8 cellular contexts compared by ENCODE assay signal in genomic region chr17:28598389-28598788, GRCh38. TPM values are rescaled to one million over a fixed set of nuclear protein-coding genes. Genes with fewer than 3 reads are reported as not detected.
DNase-seq lines count a peak whose midpoint lies in the region; ATAC-seq and TF ChIP-seq lines count a peak whose summit lies in the region.

No MANE protein-coding gene starts in this region.

- peaks cover 17 to 28% of the 10 kb centered on the region in 2 donors for H3K4me1 Mint-ChIP-seq in immature natural killer cell

- H3K9me3 Mint-ChIP-seq in immature natural killer cell, result no peaks in the 10 kb centered on the region

- intact Hi-C loops in left ventricle myocardium inferior (cut with micrococcal nuclease), result no loop called here
- intact Hi-C loops in left cardiac atrium (cut with DNase I), result no loop called here
- intact Hi-C loops in thyroid gland (cut with DNase I), result no loop called here

- H3K27ac ChIP-seq in left ventricle myocardium inferior (replicated peaks) (peak overlapping the region; percentile 88), WERI-Rb-1 (peak overlapping the region; percentile 92), thyroid gland (peak overlapping the region in 1 of 3 donors; percentile 83)

- H3K36me3 Mint-ChIP-seq in immature natural killer cell, result no peaks in the 10 kb centered on the region

- 3 to 4% methylated on average over 16 to 17 of the region's 17 CpGs for WGBS in thyroid gland, 2 donors

- H3K9me3 ChIP-seq in left ventricle myocardium inferior (replicated peaks) (no peaks in the 10 kb centered on the region), WERI-Rb-1 (ENCODE audit: severe bottlenecking) (no peaks in the 10 kb centered on the region), thyroid gland (no peaks in the 10 kb centered on the region)

- ATAC-seq in left cardiac atrium, result no peak
- ATAC-seq in HG02884 (IDR thresholded peaks at IDR 0.05; ENCODE audit: unreplicated experiment), result no peak
- ATAC-seq in HG03175 (IDR thresholded peaks at IDR 0.05; ENCODE audit: unreplicated experiment), result no peak

- TF ChIP-seq POLR2A in thyroid gland (IDR thresholded peaks at IDR 0.05), result no peak

- no peaks in the 10 kb centered on the region for H3K36me3 ChIP-seq in left ventricle myocardium inferior
- H3K36me3 ChIP-seq in WERI-Rb-1, result peaks cover 57% of the 10 kb centered on the region
- H3K36me3 ChIP-seq in thyroid gland, result no peaks in the 10 kb centered on the region

- DNase-seq in left ventricle myocardium inferior (no peak), left cardiac atrium (no peak), WERI-Rb-1 (no peak), immature natural killer cell (no peak), thyroid gland (no peak), NCI-H128 (lab: John Stamatoyannopoulos, UW; ENCODE audit: unreplicated experiment) (no peak)

- peak overlapping the region; percentile 77 for H3K4me3 ChIP-seq in left ventricle myocardium inferior
- H3K4me3 ChIP-seq in WERI-Rb-1 (ENCODE audit: low read depth, low read length), result peak overlapping the region; percentile 82
- peak overlapping the region in 2 of 3 donors; percentile 24 to 29 for H3K4me3 ChIP-seq in thyroid gland (replicated peaks in 1 of 3)

- no peak for TF ChIP-seq CTCF in left ventricle myocardium inferior (IDR thresholded peaks at IDR 0.05; ENCODE audit: borderline replicate concordance)
- TF ChIP-seq CTCF in WERI-Rb-1 (IDR thresholded peaks at IDR 0.05; ENCODE audit: low read depth, low read length), result no peak
- no peak for TF ChIP-seq CTCF in thyroid gland (IDR thresholded peaks at IDR 0.05)

- peak overlapping the region; percentile 89 to 99 (median 97) for H3K4me3 Mint-ChIP-seq in immature natural killer cell

- no peaks in the 10 kb centered on the region for H3K27me3 ChIP-seq in left ventricle myocardium inferior (ENCODE audit: low read depth)
- no peaks in the 10 kb centered on the region for H3K27me3 ChIP-seq in WERI-Rb-1 (ENCODE audit: insufficient read depth, low read depth, severe bottlenecking)
- H3K27me3 ChIP-seq in thyroid gland, result no peaks in the 10 kb centered on the region

- H3K4me1 ChIP-seq in left ventricle myocardium inferior (peaks cover 19% of the 10 kb centered on the region), thyroid gland (peaks cover 6 to 24% of the 10 kb centered on the region in 2 donors)

- H3K27ac Mint-ChIP-seq in immature natural killer cell, result peak overlapping the region; percentile 97 to 99 (median 99)

- peaks cover 2 to 13% (median 6%) of the 10 kb centered on the region in 3 donors for H3K27me3 Mint-ChIP-seq in immature natural killer cell (ENCODE audit: low read depth in 3 of 3)

RNA-seq across cellular contexts. Expression of gene SPAG5, which starts 0.4 kb away (rescaled TPM):
- total RNA-seq in left ventricle myocardium inferior (1.0 TPM), left cardiac atrium (1 to 10 TPM in 1 of 2 donors, under 1 TPM in 1; 0.97 to 2.7 TPM), thyroid gland (10 to 100 TPM in 2 of 4 donors, 1 to 10 TPM in 2; 4.4 to 27.0 (median 9.9) TPM)
- 1 to 10 TPM in 2 of 3 donors, under 1 TPM in 1; 0.73 to 4.1 (median 3.2) TPM for polyA plus RNA-seq in immature natural killer cell

RNA-seq across cellular contexts. Expression of gene RSKR, which starts 15.6 kb away (rescaled TPM):
- total RNA-seq in left ventricle myocardium inferior (6.7 TPM), left cardiac atrium (1 to 10 TPM; 4.4 to 5.8 TPM), thyroid gland (10 to 100 TPM in 1 of 4 donors, 1 to 10 TPM in 3; 4.2 to 13.1 (median 9.5) TPM)
- under 1 TPM in 1 of 3 donors, not detected in 2; 0.73 TPM for polyA plus RNA-seq in immature natural killer cell

RNA-seq across cellular contexts. Expression of gene ALDOC, which starts 21.7 kb away (rescaled TPM):
- total RNA-seq in left ventricle myocardium inferior (329 TPM), left cardiac atrium (100 to 1,000 TPM; 138 to 164 TPM), thyroid gland (10 to 100 TPM in 1 of 4 donors, 1 to 10 TPM in 3; 6.0 to 13.1 (median 8.7) TPM)
- 10 to 100 TPM; 50.9 to 80.1 (median 53.2) TPM for polyA plus RNA-seq in immature natural killer cell

RNA-seq across cellular contexts. Expression of gene PIGS, which starts 27.1 kb away (rescaled TPM):
- 38.2 TPM for total RNA-seq in left ventricle myocardium inferior
- 10 to 100 TPM; 39.9 to 41.4 TPM for total RNA-seq in left cardiac atrium
- polyA plus RNA-seq in immature natural killer cell, result 100 to 1,000 TPM in 1 of 3 donors, 10 to 100 TPM in 2; 71.7 to 135 (median 96.8) TPM
- 100 to 1,000 TPM in 1 of 4 donors, 10 to 100 TPM in 3; 37.2 to 111 (median 74.7) TPM for total RNA-seq in thyroid gland

RNA-seq across cellular contexts. Expression of gene UNC119, which starts 46.0 kb away (rescaled TPM):
- total RNA-seq in left ventricle myocardium inferior (22.5 TPM), left cardiac atrium (10 to 100 TPM; 13.6 to 23.6 TPM), thyroid gland (10 to 100 TPM; 29.8 to 43.9 (median 36.0) TPM)
- polyA plus RNA-seq in immature natural killer cell, result 10 to 100 TPM; 45.4 to 61.1 (median 50.4) TPM

Comparison
In these comparisons a context has a peak if more than half of its experiments do, and no peak if none do; other contexts are left out.
1. H3K4me3 ChIP-seq: peak in every context shown above with its lines; median percentile 82 in WERI-Rb-1; 77 in left ventricle myocardium inferior; 26 in thyroid gland.
2. RNA of gene ALDOC, which starts 21.7 kb away (total RNA-seq): 329 TPM in left ventricle myocardium inferior (single experiment) and 138 to 164 TPM in left cardiac atrium; 6.0 to 13.1 TPM in thyroid gland; every median in the first group is over 4 times any median in the second.